Comparison of ENCODE assay signal across 8 cellular contexts in genomic region chr13:25249001-25249543, GRCh38. TPM values are rescaled to one million over a fixed set of nuclear protein-coding genes. Genes with fewer than 3 reads are reported as not detected.
DNase-seq lines count a peak whose midpoint lies in the region; ATAC-seq, FAIRE-seq and TF ChIP-seq lines count a peak whose summit lies in the region.

No MANE protein-coding gene starts in this region.

- no peaks in the 10 kb centered on the region for H3K27me3 ChIP-seq in mesenchymal stem cell (ENCODE audit: control insufficient read depth in 1 of 2, insufficient read depth in 1 of 2, low read length in 2 of 2)
- no peaks in the 10 kb centered on the region for H3K27me3 ChIP-seq in stomach

- H3K4me1 ChIP-seq in mesenchymal stem cell (ENCODE audit: control insufficient read depth, insufficient read depth, low read depth, low read length), result no peaks in the 10 kb centered on the region
- H3K4me1 ChIP-seq in stomach, result peaks cover 0 to 16% (median 0%) of the 10 kb centered on the region in 4 donors

- no peak overlapping the region for H3K27ac ChIP-seq in mesenchymal stem cell (ENCODE audit: low read length, poor library complexity, severe bottlenecking)
- no peak overlapping the region for H3K27ac ChIP-seq in stomach

- no peak overlapping the region for H2AFZ ChIP-seq in mesenchymal stem cell (ENCODE audit: low read depth, low read length)

- TF ChIP-seq POLR2A in stomach (IDR thresholded peaks at IDR 0.05), result no peak

- intact Hi-C loops in stomach (cut with DNase I; ENCODE audit: low total_unique reads), result no loop called here

- H2BK120ac ChIP-seq in mesenchymal stem cell (ENCODE audit: low read depth, low read length), result no peak overlapping the region

- in situ Hi-C loops in GM13977 (cut with MboI; ENCODE audit: low pct_unique_long_range_greater_than_20kb, low sequenced_read_pairs, unreplicated experiment), result no loop called here

- no peak for ATAC-seq in HG02938 (IDR thresholded peaks at IDR 0.05; ENCODE audit: unreplicated experiment)

- no peak overlapping the region for H2AK5ac ChIP-seq in mesenchymal stem cell (ENCODE audit: low read length, severe bottlenecking)

- H3K79me1 ChIP-seq in mesenchymal stem cell (replicated peaks; ENCODE audit: low read length, poor library complexity, severe bottlenecking), result peaks cover 7% of the 10 kb centered on the region

- no peak for TF ChIP-seq EP300 in stomach (IDR thresholded peaks at IDR 0.05)

- H3K36me3 ChIP-seq in mesenchymal stem cell (ENCODE audit: control insufficient read depth in 1 of 2, insufficient read depth in 2 of 2, low read depth in 1 of 2, low read length in 2 of 2) (peaks cover 7 to 56% of the 10 kb centered on the region in 2 experiments), stomach (peaks cover 3 to 64% (median 60%) of the 10 kb centered on the region in 4 donors)

- FAIRE-seq in A204.1 (lab: Jason Lieb, UNC), result peak; percentile 85

- no peak overlapping the region for H3K23ac ChIP-seq in mesenchymal stem cell (ENCODE audit: low read length in 2 of 2)

- no peak overlapping the region for H2BK5ac ChIP-seq in mesenchymal stem cell (ENCODE audit: low read depth, low read length, poor library complexity, severe bottlenecking)

- H3K9me3 ChIP-seq in mesenchymal stem cell (ENCODE audit: control insufficient read depth, low read length) (no peaks in the 10 kb centered on the region), stomach (peaks cover 0 to 5% (median 0%) of the 10 kb centered on the region in 4 donors)

- no peak overlapping the region for H2BK12ac ChIP-seq in mesenchymal stem cell (ENCODE audit: low read length in 2 of 2)

- H2BK15ac ChIP-seq in mesenchymal stem cell (ENCODE audit: low read depth, poor library complexity, severe bottlenecking), result no peak overlapping the region

- no peak overlapping the region for H3K4me2 ChIP-seq in mesenchymal stem cell (ENCODE audit: low read length, poor library complexity, severe bottlenecking)

- H3K14ac ChIP-seq in mesenchymal stem cell (ENCODE audit: low read length in 2 of 2), result no peak overlapping the region

- no peak overlapping the region for H3K9ac ChIP-seq in mesenchymal stem cell (ENCODE audit: low read length)

- TF ChIP-seq CTCF in GM13977 (IDR thresholded peaks at IDR 0.05; ENCODE audit: extremely low read depth, insufficient read depth, missing control alignments), result peak; percentile 57
- TF ChIP-seq CTCF in stomach (IDR thresholded peaks at IDR 0.05), result no peak

- WGBS in mesenchymal stem cell, result 64% methylated on average over 4 of the region's 5 CpGs
- 35 to 39% (median 39%) methylated on average over 5 of the region's 5 CpGs for WGBS in stomach, 5 donors

- H4K8ac ChIP-seq in mesenchymal stem cell (ENCODE audit: low read length), result no peak overlapping the region

- DNase-seq in GM13977 (ENCODE audit: low spot score) (peak; percentile 24), HuH-7.5 (ENCODE audit: low spot score) (peak; percentile 15), amygdala (lab: John Stamatoyannopoulos, UW) (peak in 35 of 56 donors; percentile 4 to 84 (median 24)), mesenchymal stem cell (peak; percentile 34), stomach (no peak), RPMI8226 (no peak)

- no peak overlapping the region for H3K4me3 ChIP-seq in mesenchymal stem cell (ENCODE audit: insufficient read depth in 1 of 2, low read depth in 1 of 2, low read length in 2 of 2)
- H3K4me3 ChIP-seq in stomach, result no peak overlapping the region

- H3K4ac ChIP-seq in mesenchymal stem cell (ENCODE audit: low read depth in 1 of 2, low read length in 2 of 2), result no peak overlapping the region

- H3K18ac ChIP-seq in mesenchymal stem cell (ENCODE audit: low read depth in 1 of 2, low read length in 2 of 2), result no peak overlapping the region

- no peak overlapping the region for H4K91ac ChIP-seq in mesenchymal stem cell (ENCODE audit: low read length)

RNA-seq across cellular contexts. Expression of gene MTMR6, which starts 38.2 kb away (rescaled TPM):
- 14.3 TPM for polyA plus RNA-seq in mesenchymal stem cell (2013, experiment 1 of 2)
- 15.1 TPM for polyA plus RNA-seq in mesenchymal stem cell (2013, experiment 2 of 2)
- total RNA-seq in stomach, result 10 to 100 TPM in 3 of 5 donors, 1 to 10 TPM in 2; 2.3 to 25.0 (median 19.9) TPM
- polyA plus RNA-seq in stomach, result 10 to 100 TPM in 1 of 3 donors, 1 to 10 TPM in 2; 5.0 to 12.5 (median 7.8) TPM

RNA-seq across cellular contexts. Expression of gene NUP58, which starts 52.4 kb away (rescaled TPM):
- polyA plus RNA-seq in mesenchymal stem cell (2013, experiment 1 of 2), result 19.7 TPM
- 22.1 TPM for polyA plus RNA-seq in mesenchymal stem cell (2013, experiment 2 of 2)
- 10 to 100 TPM in 4 of 5 donors, 1 to 10 TPM in 1; 6.4 to 96.3 (median 54.6) TPM for total RNA-seq in stomach
- polyA plus RNA-seq in stomach, result 10 to 100 TPM in 2 of 3 donors, 1 to 10 TPM in 1; 8.9 to 12.8 (median 11.9) TPM

Comparison
In these comparisons a context has a peak if more than half of its experiments do, and no peak if none do; other contexts are left out.
1. DNase-seq: peak in GM13977 (single experiment), HuH-7.5 (single experiment), amygdala (35 of 56) and mesenchymal stem cell (single experiment); none in stomach (single experiment) and RPMI8226 (single experiment).